ENCODE assay signal across 19 cellular contexts in the genomic region with DNA sequence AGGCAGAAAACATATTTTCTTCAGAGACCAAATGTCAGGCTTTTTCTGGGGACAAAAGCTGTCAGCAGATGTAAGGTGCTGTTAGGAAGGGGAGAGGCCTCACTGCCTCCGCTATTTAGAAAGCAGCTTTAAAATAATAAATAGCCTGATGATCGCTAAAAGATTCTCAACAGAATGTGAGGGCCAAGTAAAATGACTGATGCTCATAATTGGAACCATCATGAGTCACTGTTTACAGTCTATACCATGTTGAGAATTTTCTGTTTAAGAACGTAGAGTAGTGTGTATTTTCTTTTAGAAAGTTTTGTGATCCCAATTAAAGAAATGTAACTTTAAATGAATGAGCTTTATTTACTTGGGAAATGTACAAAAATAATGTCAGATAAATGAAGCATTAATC.
"Had no signal": no experiment of that assay in that cellular context is flagged by ENCODE, and none has a peak within 500 bp of the region (broad histone marks: within the 10 kb centered on the region; RNA-seq: fewer than 3 reads in every experiment).

No MANE protein-coding gene starts in this region.

- ATAC-seq: Panc1, SK-N-SH treated with all-trans-retinoic acid at 6 μM for 48 hours had no signal

- DNase-seq: KBM-7, MV-4-11, NCI-H1048, NCI-H1105, NCI-H1417, NCI-H1436 treated with DMSO at 0.1 percent for 48 hours, NCI-H1694, NCI-H187 treated with DMSO at 0.1 percent for 48 hours, NCI-H2029 treated with DMSO at 0.1 percent for 48 hours, NCI-H2171 treated with DMSO at 0.1 percent for 48 hours, NCI-H345, NCI-H446 treated with DMSO at 0.1 percent for 48 hours, NCI-H69, NCI-H774, SHP77 had no signal

- H3K27ac ChIP-seq: HL-60, RWPE1 had no signal
